In the genomic region with DNA sequence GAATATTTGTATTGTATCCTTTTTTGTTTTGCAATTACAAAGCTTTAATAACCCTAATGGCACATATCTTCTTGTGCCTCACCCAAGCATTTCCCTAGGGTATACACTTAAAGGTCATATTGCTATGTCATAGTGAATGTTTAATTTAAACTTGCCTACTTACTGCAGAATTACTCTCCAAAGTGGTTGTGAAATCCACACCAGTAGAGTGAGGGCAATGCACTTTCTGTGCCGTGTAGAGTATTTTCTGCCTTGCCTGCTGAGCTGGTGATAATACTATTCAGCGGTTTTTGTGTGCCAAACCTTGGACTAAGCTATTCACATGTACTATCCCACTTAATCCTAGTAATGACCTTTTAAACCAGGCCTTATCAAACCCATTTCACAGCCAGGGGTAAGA, we compare ENCODE assay signal across 20 cellular contexts.
"Had no signal": no experiment of that assay in that cellular context is flagged by ENCODE, and none has a peak within 500 bp of the region (broad histone marks: within the 10 kb centered on the region; RNA-seq: fewer than 3 reads in every experiment).

No MANE protein-coding gene starts in this region.

- H3K9me3 ChIP-seq: left ventricle myocardium inferior, pancreas, thoracic aorta, uterus had no signal

- H3K4me3 ChIP-seq: hepatocyte, left ventricle myocardium inferior, pancreas, thoracic aorta, uterus had no signal

- H3K9me3 Mint-ChIP-seq: activated naive CD8-positive, alpha-beta T cell treated with anti-CD3 and anti-CD28 coated beads, Interleukin-2, amount 10 ng/mL, durations not matched to agents 7 days and 5 days; endodermal cell had no signal

- H3K36me3 ChIP-seq: left ventricle myocardium inferior, pancreas, thoracic aorta, uterus had no signal

- H3K4me3 Mint-ChIP-seq: activated naive CD8-positive, alpha-beta T cell treated with anti-CD3 and anti-CD28 coated beads, Interleukin-2, amount 10 ng/mL, durations not matched to agents 7 days and 5 days; endodermal cell; memory B cell; naive thymus-derived CD8-positive, alpha-beta T cell; stimulated activated effector memory CD8-positive, alpha-beta T cell treated with anti-CD3 and anti-CD28 coated beads, Interleukin-12 subunit alpha, Interleukin-12 subunit beta, amount 100 ng/mL, for 72 hours had no signal

- H3K4me1 ChIP-seq: left ventricle myocardium inferior, pancreas, uterus had no signal

- DNase-seq: activated CD4-positive, alpha-beta T cell treated with anti-CD3 and anti-CD28 coated beads for 1 hour; activated CD4-positive, alpha-beta T cell treated with anti-CD3 and anti-CD28 coated beads, Interleukin-2, amount 50 U/mL, for 4 hours; activated naive CD4-positive, alpha-beta T cell; activated naive CD8-positive, alpha-beta T cell treated with anti-CD3 and anti-CD28 coated beads, Interleukin-2, amount 10 ng/mL, durations not matched to agents 7 days and 5 days; activated T-cell treated with anti-CD3 and anti-CD28 coated beads for 4 hours; aorta; cerebellar nuclear complex; endodermal cell; left ventricle myocardium inferior; naive thymus-derived CD8-positive, alpha-beta T cell; pancreas; stimulated activated CD4-positive, alpha-beta T cell treated with anti-CD3 and anti-CD28 coated beads, Interleukin-12 subunit alpha, Interleukin-12 subunit beta, amount 100 ng/mL, for 4 hours; stimulated activated CD4-positive, alpha-beta T cell treated with anti-CD3 and anti-CD28 coated beads, Interleukin-2, amount 100 ng/mL, for 24 hours; T1000; uterus had no signal

- H3K27me3 ChIP-seq: hepatocyte, pancreas, uterus had no signal

- ATAC-seq: naive thymus-derived CD8-positive, alpha-beta T cell; pancreas; stimulated activated effector memory CD8-positive, alpha-beta T cell treated with anti-CD3 and anti-CD28 coated beads, Interleukin-12 subunit alpha, Interleukin-12 subunit beta, amount 100 ng/mL, for 72 hours had no signal

- H3K27ac Mint-ChIP-seq: activated naive CD8-positive, alpha-beta T cell treated with anti-CD3 and anti-CD28 coated beads, Interleukin-2, amount 10 ng/mL, durations not matched to agents 7 days and 5 days; endodermal cell; memory B cell; naive thymus-derived CD8-positive, alpha-beta T cell; stimulated activated effector memory CD8-positive, alpha-beta T cell treated with anti-CD3 and anti-CD28 coated beads, Interleukin-12 subunit alpha, Interleukin-12 subunit beta, amount 100 ng/mL, for 72 hours had no signal

- H3K36me3 Mint-ChIP-seq: activated naive CD8-positive, alpha-beta T cell treated with anti-CD3 and anti-CD28 coated beads, Interleukin-2, amount 10 ng/mL, durations not matched to agents 7 days and 5 days; naive thymus-derived CD8-positive, alpha-beta T cell; stimulated activated effector memory CD8-positive, alpha-beta T cell treated with anti-CD3 and anti-CD28 coated beads, Interleukin-12 subunit alpha, Interleukin-12 subunit beta, amount 100 ng/mL, for 72 hours had no signal

- H3K4me1 Mint-ChIP-seq: activated naive CD8-positive, alpha-beta T cell treated with anti-CD3 and anti-CD28 coated beads, Interleukin-2, amount 10 ng/mL, durations not matched to agents 7 days and 5 days; memory B cell; naive thymus-derived CD8-positive, alpha-beta T cell; stimulated activated effector memory CD8-positive, alpha-beta T cell treated with anti-CD3 and anti-CD28 coated beads, Interleukin-12 subunit alpha, Interleukin-12 subunit beta, amount 100 ng/mL, for 72 hours had no signal

- H3K27me3 Mint-ChIP-seq: activated naive CD8-positive, alpha-beta T cell treated with anti-CD3 and anti-CD28 coated beads, Interleukin-2, amount 10 ng/mL, durations not matched to agents 7 days and 5 days; memory B cell had no signal

- H3K27ac ChIP-seq: hepatocyte, left ventricle myocardium inferior, pancreas, thoracic aorta, uterus, VCaP had no signal
